Comparison of ENCODE assay signal across 25 cellular contexts in the genomic region with DNA sequence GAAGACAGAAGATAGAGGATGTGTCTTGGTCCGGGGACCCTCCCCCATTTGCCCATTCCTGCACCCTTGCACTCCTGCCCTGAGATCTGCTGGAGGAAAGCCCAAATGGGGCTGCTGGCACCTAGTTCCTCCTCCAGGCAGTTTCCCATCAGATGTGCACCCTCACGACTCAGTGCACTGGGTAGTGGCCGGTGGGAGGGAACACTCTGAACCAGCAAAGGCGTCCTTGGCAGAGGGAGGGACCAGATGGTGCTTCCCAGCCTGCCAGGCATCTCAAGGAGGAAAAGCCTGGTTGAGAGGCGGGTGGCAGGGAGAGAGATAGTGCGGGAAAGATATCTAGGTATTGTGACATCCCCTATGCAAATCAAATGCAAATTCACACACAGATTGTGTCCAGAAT. TPM values are rescaled to one million over a fixed set of nuclear protein-coding genes. Genes with fewer than 3 reads are reported as not detected.
A peak's percentile ranks its signal among the peaks of the same experiment; 100 is the strongest.
DNase-seq lines count a peak whose midpoint lies in the region; ATAC-seq and TF ChIP-seq lines count a peak whose summit lies in the region.
"Had no signal": no experiment of that assay in that cellular context is flagged by ENCODE, and none has a peak within 500 bp of the region (broad histone marks: within the 10 kb centered on the region; RNA-seq: fewer than 3 reads in every experiment).

No MANE protein-coding gene starts in this region.

- H3K9me3 ChIP-seq in heart right ventricle (no peaks in the 10 kb centered on the region), thyroid gland (no peaks in the 10 kb centered on the region), gastroesophageal sphincter (no peaks in the 10 kb centered on the region)
- H3K9me3 ChIP-seq: right atrium auricular region had no signal

- H3K4me1 ChIP-seq in heart right ventricle: no peaks in the 10 kb centered on the region
- H3K4me1 ChIP-seq in thyroid gland: no peaks in the 10 kb centered on the region
- no peaks in the 10 kb centered on the region for H3K4me1 ChIP-seq in gastroesophageal sphincter
- H3K4me1 ChIP-seq: right atrium auricular region had no signal

- H3K4me3 ChIP-seq in heart right ventricle (no peak overlapping the region), thyroid gland (replicated peaks in 1 of 3) (no peak overlapping the region), gastroesophageal sphincter (no peak overlapping the region)
- H3K4me3 ChIP-seq: right atrium auricular region had no signal

- DNase-seq in left ventricle myocardium superior: peak; percentile 1
- no peak for DNase-seq in heart right ventricle
- DNase-seq in NCI-H524 treated with DMSO at 0.1 percent for 48 hours (lab: John Stamatoyannopoulos, UW): peak; percentile 69
- DNase-seq in thyroid gland: peak; percentile 48 to 54
- no peak for DNase-seq in GM19240 (ENCODE audit: insufficient read length, low spot score)
- DNase-seq: activated CD4-positive, alpha-beta T cell treated with anti-CD3 and anti-CD28 coated beads for 4 hours; activated CD8-positive, alpha-beta memory T cell treated with anti-CD3 and anti-CD28 coated beads for 24 hours; activated effector memory CD4-positive, alpha-beta T cell treated with anti-CD3 and anti-CD28 coated beads, Interleukin-2, amount 50 U/mL, for 16 hours; activated naive CD8-positive, alpha-beta T cell treated with anti-CD3 and anti-CD28 coated beads, Interleukin-2, amount 10 ng/mL, durations not matched to agents 7 days and 5 days; activated T-cell treated with anti-CD3 and anti-CD28 coated beads, Interleukin-2, amount 50 U/mL, for 1 hour; brain microvascular endothelial cell; CD8-positive, alpha-beta T cell; DMS53; effector memory CD8-positive, alpha-beta T cell; erythroblast; kidney; naive thymus-derived CD8-positive, alpha-beta T cell; NCI-H1092 treated with DMSO at 0.1 percent for 48 hours; NCI-H2029 had no signal

- H3K36me3 ChIP-seq in heart right ventricle (no peaks in the 10 kb centered on the region), thyroid gland (no peaks in the 10 kb centered on the region), gastroesophageal sphincter (no peaks in the 10 kb centered on the region)
- H3K36me3 ChIP-seq: brain microvascular endothelial cell, right atrium auricular region had no signal

- H3K27me3 ChIP-seq in heart right ventricle (peaks cover 5 to 95% (median 81%) of the 10 kb centered on the region in 7 donors), thyroid gland (peaks cover 4% of the 10 kb centered on the region), gastroesophageal sphincter (peaks cover 100% of the 10 kb centered on the region)

- TF ChIP-seq POLR2A in thyroid gland (IDR thresholded peaks at IDR 0.05) (no peak), gastroesophageal sphincter (IDR thresholded peaks at IDR 0.05) (no peak)

- 40 to 47% methylated on average over 6 of the region's 6 CpGs for WGBS in heart right ventricle, 2 donors
- WGBS in thyroid gland, 2 donors: 38 to 44% methylated on average over 6 of the region's 6 CpGs
- 67 to 76% methylated on average over 1 to 3 of the region's 6 CpGs for WGBS in gastroesophageal sphincter (ENCODE audit: low coverage in 1 of 2), 2 donors

- TF ChIP-seq EP300 in gastroesophageal sphincter (IDR thresholded peaks at IDR 0.05): no peak

- H3K27ac ChIP-seq in heart right ventricle: no peak overlapping the region
- H3K27ac ChIP-seq in cingulate gyrus (ENCODE audit: low read depth, low read length): peak overlapping the region; percentile 60
- no peak overlapping the region for H3K27ac ChIP-seq in thyroid gland
- H3K27ac ChIP-seq in gastroesophageal sphincter: no peak overlapping the region
- H3K27ac ChIP-seq: brain microvascular endothelial cell, right atrium auricular region had no signal

- TF ChIP-seq CTCF in heart right ventricle (IDR thresholded peaks at IDR 0.05) (no peak), thyroid gland (IDR thresholded peaks at IDR 0.05) (no peak), gastroesophageal sphincter (IDR thresholded peaks at IDR 0.05) (no peak)

- no peak for ATAC-seq in left ventricle myocardium superior
- no peak for ATAC-seq in heart right ventricle
- ATAC-seq in HG03159 (IDR thresholded peaks at IDR 0.05; ENCODE audit: unreplicated experiment): no peak
- no peak for ATAC-seq in gastroesophageal sphincter
- ATAC-seq: CD8-positive, alpha-beta T cell; effector memory CD8-positive, alpha-beta T cell; naive thymus-derived CD8-positive, alpha-beta T cell had no signal

- intact Hi-C loops in left ventricle myocardium superior (cut with micrococcal nuclease): no loop called here
- intact Hi-C loops in heart right ventricle (cut with DNase I): no loop called here
- intact Hi-C loops in thyroid gland (cut with DNase I): no loop called here

RNA-seq across cellular contexts. Expression of gene TMEM151B, which starts 19.5 kb away (rescaled TPM):
- total RNA-seq in left ventricle myocardium superior: not detected
- 1 to 10 TPM in 1 of 10 donors, under 1 TPM in 5, not detected in 4; 0.09 to 2.2 (median 0.43) TPM for total RNA-seq in heart right ventricle
- 1 to 10 TPM in 1 of 2 donors, under 1 TPM in 1; 0.14 to 1.2 TPM for polyA plus RNA-seq in heart right ventricle
- total RNA-seq in thyroid gland: not detected
- under 1 TPM in 2 of 4 donors, not detected in 2; 0.27 to 0.69 TPM for total RNA-seq in gastroesophageal sphincter
- total RNA-seq: activated naive CD8-positive, alpha-beta T cell treated with anti-CD3 and anti-CD28 coated beads, Interleukin-2, amount 10 ng/mL, durations not matched to agents 7 days and 5 days; CD8-positive, alpha-beta T cell; kidney; M059J; naive thymus-derived CD8-positive, alpha-beta T cell; osteocyte had no signal
- polyA plus RNA-seq: naive thymus-derived CD8-positive, alpha-beta T cell had no signal

RNA-seq across cellular contexts. Expression of gene AARS2, which starts 23.4 kb away (rescaled TPM):
- total RNA-seq in left ventricle myocardium superior: 11.5 TPM
- 10 to 100 TPM in 1 of 10 donors, 1 to 10 TPM in 9; 7.0 to 10.9 (median 8.5) TPM for total RNA-seq in heart right ventricle
- polyA plus RNA-seq in heart right ventricle: 1 to 10 TPM; 4.7 to 6.5 TPM
- 10 to 100 TPM in 3 of 4 donors, 1 to 10 TPM in 1; 9.7 to 18.0 (median 14.2) TPM for total RNA-seq in thyroid gland
- total RNA-seq in gastroesophageal sphincter: 1 to 10 TPM; 6.1 to 9.4 (median 6.9) TPM

RNA-seq across cellular contexts. Expression of gene NFKBIE, which starts 24.4 kb away (rescaled TPM):
- total RNA-seq in left ventricle myocardium superior (3.1 TPM), heart right ventricle (1 to 10 TPM; 1.5 to 8.7 (median 3.4) TPM), thyroid gland (10 to 100 TPM in 2 of 4 donors, 1 to 10 TPM in 2; 5.1 to 16.9 (median 13.2) TPM), gastroesophageal sphincter (10 to 100 TPM in 1 of 4 donors, 1 to 10 TPM in 3; 4.2 to 13.4 (median 5.7) TPM)
- polyA plus RNA-seq in heart right ventricle: 1 to 10 TPM; 5.7 to 5.9 TPM

RNA-seq across cellular contexts. Expression of gene SLC35B2, which starts 32.4 kb away (rescaled TPM):
- total RNA-seq in left ventricle myocardium superior (20.0 TPM), heart right ventricle (10 to 100 TPM; 19.4 to 29.8 (median 23.7) TPM), thyroid gland (10 to 100 TPM; 28.5 to 46.5 (median 41.8) TPM), gastroesophageal sphincter (10 to 100 TPM; 21.3 to 34.0 (median 25.6) TPM)
- polyA plus RNA-seq in heart right ventricle: 10 to 100 TPM in 1 of 2 donors, 1 to 10 TPM in 1; 9.1 to 27.2 TPM

RNA-seq across cellular contexts. Expression of gene HSP90AB1, which starts 42.8 kb away (rescaled TPM):
- total RNA-seq in left ventricle myocardium superior (873 TPM), heart right ventricle (1,000 to 10,000 TPM in 4 of 10 donors, 100 to 1,000 TPM in 6; 675 to 1,053 (median 920) TPM), thyroid gland (100 to 1,000 TPM; 556 to 669 (median 586) TPM), gastroesophageal sphincter (100 to 1,000 TPM; 553 to 749 (median 626) TPM)
- 100 to 1,000 TPM; 235 to 764 TPM for polyA plus RNA-seq in heart right ventricle

Comparison
In these comparisons a context has a peak if more than half of its experiments do, and no peak if none do; other contexts are left out.
1. DNase-seq: peak in left ventricle myocardium superior (single experiment), NCI-H524 treated with DMSO at 0.1 percent for 48 hours (single experiment) and thyroid gland (2 of 2); none in heart right ventricle (0 of 2) and GM19240 (single experiment).